ENCODE assay signal across 27 cellular contexts in the genomic region with DNA sequence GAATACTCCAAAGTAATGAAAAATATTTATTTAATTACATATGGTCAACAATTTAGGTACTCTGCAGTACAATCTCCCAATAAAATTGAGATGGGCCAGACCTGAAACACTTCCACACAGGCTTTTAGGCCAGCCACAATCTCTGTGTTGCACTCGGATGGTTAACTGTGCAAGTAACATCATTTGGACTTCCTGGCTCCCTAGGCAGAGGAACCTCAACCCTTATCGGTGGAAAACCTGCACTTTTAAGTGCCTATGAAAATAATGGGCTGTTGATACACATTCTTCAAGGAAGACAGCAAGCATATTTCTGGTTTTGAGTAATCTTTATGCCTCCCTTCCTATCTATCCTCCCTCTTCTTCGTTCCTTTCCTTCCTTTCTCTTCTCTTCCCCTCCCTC.
"Had no signal": no experiment of that assay in that cellular context is flagged by ENCODE, and none has a peak within 500 bp of the region (broad histone marks: within the 10 kb centered on the region; RNA-seq: fewer than 3 reads in every experiment).

No MANE protein-coding gene starts in this region.

- DNase-seq: colonic mucosa; effector memory CD4-positive, alpha-beta T cell; foreskin keratinocyte; glutamatergic neuron; heart right ventricle; hippocampal formation; left cardiac atrium; left lung; naive thymus-derived CD8-positive, alpha-beta T cell; pancreas; right lobe of liver; stimulated activated CD4-positive, alpha-beta T cell treated with anti-CD3 and anti-CD28 coated beads, Interleukin-12 subunit alpha, Interleukin-12 subunit beta, amount 100 ng/mL, for 4 hours; stimulated activated CD4-positive, alpha-beta T cell treated with anti-CD3 and anti-CD28 coated beads, Interleukin-1b, Interleukin-23, amount 100 ng/mL, for 48 hours; stimulated activated CD4-positive, alpha-beta T cell treated with anti-CD3 and anti-CD28 coated beads, Interleukin-4, amount 100 ng/mL, for 1 hour; stimulated activated CD8-positive, alpha-beta memory T cell treated with anti-CD3 and anti-CD28 coated beads, Interleukin-4, amount 100 ng/mL, for 48 hours; stimulated activated naive CD4-positive, alpha-beta T cell; stimulated activated naive CD8-positive, alpha-beta T cell treated with anti-CD3 and anti-CD28 coated beads, Interleukin-15, amount 100 ng/mL, for 72 hours; transverse colon; upper lobe of right lung had no signal

- H3K4me1 ChIP-seq: colonic mucosa, esophagus muscularis mucosa, foreskin keratinocyte, left lung, right lobe of liver, suprapubic skin, transverse colon, upper lobe of right lung, vagina had no signal

- H3K9me3 Mint-ChIP-seq: dendritic cell treated with granulocyte-macrophage colony-stimulating factor and Interleukin-4, amounts not matched to agents 40 ng/mL and 50 ng/mL, for 4 days; neural crest cell had no signal

- H3K27ac Mint-ChIP-seq: dendritic cell treated with granulocyte-macrophage colony-stimulating factor and Interleukin-4, amounts not matched to agents 40 ng/mL and 50 ng/mL, for 4 days; naive thymus-derived CD8-positive, alpha-beta T cell; stimulated activated naive CD8-positive, alpha-beta T cell treated with anti-CD3 and anti-CD28 coated beads, Interleukin-15, amount 100 ng/mL, for 72 hours had no signal

- H3K4me1 Mint-ChIP-seq: naive thymus-derived CD8-positive, alpha-beta T cell; stimulated activated naive CD8-positive, alpha-beta T cell treated with anti-CD3 and anti-CD28 coated beads, Interleukin-15, amount 100 ng/mL, for 72 hours had no signal

- H3K27ac ChIP-seq: colonic mucosa, esophagus muscularis mucosa, foreskin keratinocyte, heart right ventricle, left lung, neutrophil, pancreas, right lobe of liver, suprapubic skin, transverse colon, upper lobe of right lung, vagina had no signal

- H3K4me3 Mint-ChIP-seq: dendritic cell treated with granulocyte-macrophage colony-stimulating factor and Interleukin-4, amounts not matched to agents 40 ng/mL and 50 ng/mL, for 4 days; naive thymus-derived CD8-positive, alpha-beta T cell; neural crest cell; stimulated activated naive CD8-positive, alpha-beta T cell treated with anti-CD3 and anti-CD28 coated beads, Interleukin-15, amount 100 ng/mL, for 72 hours had no signal

- H3K4me3 ChIP-seq: colonic mucosa, esophagus muscularis mucosa, heart right ventricle, left lung, pancreas, right lobe of liver, smooth muscle cell, suprapubic skin, transverse colon, upper lobe of right lung, vagina had no signal

- ATAC-seq: foreskin keratinocyte; left lung; naive thymus-derived CD8-positive, alpha-beta T cell; stimulated activated naive CD8-positive, alpha-beta T cell treated with anti-CD3 and anti-CD28 coated beads, Interleukin-15, amount 100 ng/mL, for 72 hours; upper lobe of right lung had no signal

- H3K9me3 ChIP-seq: colonic mucosa, esophagus muscularis mucosa, heart right ventricle, left lung, neutrophil, pancreas, right lobe of liver, suprapubic skin, transverse colon, upper lobe of right lung, vagina had no signal

- H3K36me3 ChIP-seq: colonic mucosa, esophagus muscularis mucosa, left lung, neutrophil, pancreas, right lobe of liver, suprapubic skin, transverse colon, upper lobe of right lung, vagina had no signal

- FAIRE-seq: endothelial cell of umbilical vein, pancreas had no signal

- H3K36me3 Mint-ChIP-seq: naive thymus-derived CD8-positive, alpha-beta T cell had no signal

- H3K27me3 Mint-ChIP-seq: dendritic cell treated with granulocyte-macrophage colony-stimulating factor and Interleukin-4, amounts not matched to agents 40 ng/mL and 50 ng/mL, for 4 days; naive thymus-derived CD8-positive, alpha-beta T cell; stimulated activated naive CD8-positive, alpha-beta T cell treated with anti-CD3 and anti-CD28 coated beads, Interleukin-15, amount 100 ng/mL, for 72 hours had no signal

- H3K27me3 ChIP-seq: colonic mucosa, esophagus muscularis mucosa, foreskin keratinocyte, heart right ventricle, left lung, neutrophil, pancreas, right lobe of liver, suprapubic skin, transverse colon, upper lobe of right lung, vagina had no signal

- H3K4me2 ChIP-seq: smooth muscle cell had no signal
